In the genomic region with DNA sequence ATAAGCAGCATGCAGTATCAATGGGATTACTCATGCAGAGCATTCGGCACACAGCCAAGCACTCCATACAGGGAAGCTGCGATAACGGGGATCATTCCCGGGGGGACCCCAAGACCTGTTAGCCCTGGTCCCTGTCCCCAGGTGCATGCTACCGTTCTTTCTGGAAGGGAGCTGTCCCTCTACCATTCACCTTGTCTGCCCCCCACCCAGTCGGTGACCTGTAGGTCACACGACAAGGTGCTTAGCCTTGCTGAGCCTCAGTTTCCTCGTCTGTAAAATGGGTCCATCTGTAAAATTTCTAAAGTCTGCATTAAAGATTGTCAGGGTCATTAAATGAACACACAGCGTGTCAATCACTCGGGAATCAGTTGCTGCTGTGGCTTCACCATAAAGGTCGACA, we compare ENCODE assay signal across 39 cellular contexts. TPM values are rescaled to one million over a fixed set of nuclear protein-coding genes. Genes with fewer than 3 reads are reported as not detected.
"Had no signal": no experiment of that assay in that cellular context is flagged by ENCODE, and none has a peak within 500 bp of the region (broad histone marks: within the 10 kb centered on the region; RNA-seq: fewer than 3 reads in every experiment).

No MANE protein-coding gene starts in this region.

- H3K4me1 Mint-ChIP-seq: neural crest cell had no signal

- H3K4me3 Mint-ChIP-seq: activated CD4-positive, alpha-beta memory T cell treated with anti-CD3 and anti-CD28 coated beads for 36 hours; activated CD4-positive, alpha-beta T cell treated with anti-CD3 and anti-CD28 coated beads, Interleukin-2, amount 10 ng/mL, durations not matched to agents 24 days and 14 days; activated naive CD8-positive, alpha-beta T cell treated with anti-CD3 and anti-CD28 coated beads, Interleukin-2, amount 50 U/mL, for 24 hours; activated T-helper 1 cell treated with anti-CD3 and anti-CD28 coated beads, Interleukin-12 subunit alpha, Interleukin-12 subunit beta, Interleukin-2, Interleukin-4 antibody, amounts not matched to agents 30 ng/mL and 10 ng/mL and 1 ng/mL, durations not matched to agents 14 hours and 24 hours and 36 hours; immature natural killer cell; memory B cell; naive thymus-derived CD8-positive, alpha-beta T cell; neural crest cell; stimulated activated memory B cell treated with anti-CD40 and anti-IgM and Interleukin-4, amounts not matched to agents 10 μg/mL and 1 μg/mL and 100 μg/mL, for 72 hours; T-helper 17 cell had no signal

- H3K4me1 ChIP-seq: breast epithelium, gastroesophageal sphincter, pancreas, prostate gland, testis, transverse colon had no signal

- H3K27ac ChIP-seq: breast epithelium, gastroesophageal sphincter, heart left ventricle, pancreas, prostate gland, testis, transverse colon, WERI-Rb-1 had no signal

- H3K9me3 ChIP-seq: breast epithelium, gastroesophageal sphincter, heart left ventricle, pancreas, prostate gland, testis, transverse colon had no signal

- H3K4me3 ChIP-seq: breast epithelium, gastroesophageal sphincter, heart left ventricle, pancreas, prostate gland, smooth muscle cell, testis, transverse colon had no signal

- H3K9me3 Mint-ChIP-seq: activated CD4-positive, alpha-beta memory T cell treated with anti-CD3 and anti-CD28 coated beads for 36 hours; activated CD4-positive, alpha-beta T cell treated with anti-CD3 and anti-CD28 coated beads, Interleukin-2, amount 10 ng/mL, durations not matched to agents 24 days and 14 days; activated naive CD8-positive, alpha-beta T cell treated with anti-CD3 and anti-CD28 coated beads, Interleukin-2, amount 50 U/mL, for 24 hours; activated T-helper 1 cell treated with anti-CD3 and anti-CD28 coated beads, Interleukin-12 subunit alpha, Interleukin-12 subunit beta, Interleukin-2, Interleukin-4 antibody, amounts not matched to agents 30 ng/mL and 10 ng/mL and 1 ng/mL, durations not matched to agents 14 hours and 24 hours and 36 hours; immature natural killer cell; memory B cell; neural crest cell; stimulated activated memory B cell treated with anti-CD40 and anti-IgM and Interleukin-4, amounts not matched to agents 10 μg/mL and 1 μg/mL and 100 μg/mL, for 72 hours had no signal

- DNase-seq: activated CD4-positive, alpha-beta memory T cell treated with anti-CD3 and anti-CD28 coated beads for 36 hours; activated CD4-positive, alpha-beta T cell treated with anti-CD3 and anti-CD28 coated beads, Interleukin-2, amount 10 ng/mL, durations not matched to agents 24 days and 14 days; activated CD4-positive, CD25-positive, alpha-beta regulatory T cell treated with anti-CD3 and anti-CD28 coated beads, Interleukin-2, amount 50 U/mL, for 72 hours; activated CD8-positive, alpha-beta memory T cell treated with anti-CD3 and anti-CD28 coated beads, Interleukin-2, amount 50 U/mL, for 4 hours; activated gamma-delta T cell; activated naive CD4-positive, alpha-beta T cell treated with anti-CD3 and anti-CD28 coated beads, Interleukin-2, amount 50 U/mL, for 16 hours; activated naive CD8-positive, alpha-beta T cell treated with anti-CD3 and anti-CD28 coated beads, Interleukin-2, amount 50 U/mL, for 24 hours; activated T-cell treated with anti-CD3 and anti-CD28 coated beads, Interleukin-2, amount 50 U/mL, for 1 hour; amygdala; central memory CD4-positive, alpha-beta T cell; dermis blood vessel endothelial cell; effector memory CD4-positive, alpha-beta T cell; erythroblast; heart left ventricle; hypothalamus; immature natural killer cell; kidney; naive thymus-derived CD8-positive, alpha-beta T cell; nucleus accumbens; pancreas; retina; stimulated activated CD4-positive, alpha-beta T cell treated with anti-CD3 and anti-CD28 coated beads, Interleukin-1b, Interleukin-23, amount 100 ng/mL, for 48 hours; stimulated activated CD4-positive, alpha-beta T cell treated with anti-CD3 and anti-CD28 coated beads, Interleukin-4, amount 100 ng/mL, for 4 hours; stimulated activated CD8-positive, alpha-beta memory T cell treated with anti-CD3 and anti-CD28 coated beads, Interleukin-4, amount 100 ng/mL, for 48 hours; SW 1271; T-helper 17 cell; T1000; testis; transverse colon; WERI-Rb-1 had no signal

- H3K36me3 Mint-ChIP-seq: activated CD4-positive, alpha-beta memory T cell treated with anti-CD3 and anti-CD28 coated beads for 36 hours; immature natural killer cell; memory B cell; naive thymus-derived CD8-positive, alpha-beta T cell; stimulated activated memory B cell treated with anti-CD40 and anti-IgM and Interleukin-4, amounts not matched to agents 10 μg/mL and 1 μg/mL and 100 μg/mL, for 72 hours had no signal

- ATAC-seq: activated naive CD8-positive, alpha-beta T cell treated with anti-CD3 and anti-CD28 coated beads, Interleukin-2, amount 50 U/mL, for 24 hours; gastroesophageal sphincter; heart left ventricle; naive thymus-derived CD8-positive, alpha-beta T cell; pancreas; stimulated activated memory B cell treated with anti-CD40 and anti-IgM and Interleukin-4, amounts not matched to agents 10 μg/mL and 1 μg/mL and 100 μg/mL, for 72 hours; T-helper 17 cell had no signal

- H3K27ac Mint-ChIP-seq: activated CD4-positive, alpha-beta memory T cell treated with anti-CD3 and anti-CD28 coated beads for 36 hours; activated CD4-positive, alpha-beta T cell treated with anti-CD3 and anti-CD28 coated beads, Interleukin-2, amount 10 ng/mL, durations not matched to agents 24 days and 14 days; activated naive CD8-positive, alpha-beta T cell treated with anti-CD3 and anti-CD28 coated beads, Interleukin-2, amount 50 U/mL, for 24 hours; activated T-helper 1 cell treated with anti-CD3 and anti-CD28 coated beads, Interleukin-12 subunit alpha, Interleukin-12 subunit beta, Interleukin-2, Interleukin-4 antibody, amounts not matched to agents 30 ng/mL and 10 ng/mL and 1 ng/mL, durations not matched to agents 14 hours and 24 hours and 36 hours; memory B cell; stimulated activated memory B cell treated with anti-CD40 and anti-IgM and Interleukin-4, amounts not matched to agents 10 μg/mL and 1 μg/mL and 100 μg/mL, for 72 hours; T-helper 17 cell had no signal

- H3K36me3 ChIP-seq: breast epithelium, gastroesophageal sphincter, heart left ventricle, pancreas, prostate gland, transverse colon, WERI-Rb-1 had no signal

- H3K27me3 ChIP-seq: testis had no signal

- H3K4me2 ChIP-seq: smooth muscle cell had no signal

RNA-seq across cellular contexts. Expression of gene ACP7, which starts 6.8 kb away (rescaled TPM):
- total RNA-seq: activated CD4-positive, alpha-beta T cell treated with anti-CD3 and anti-CD28 coated beads, Interleukin-2, amount 10 ng/mL, durations not matched to agents 24 days and 14 days; activated CD8-positive, alpha-beta memory T cell treated with anti-CD3 and anti-CD28 coated beads for 36 hours; activated T-helper 1 cell treated with anti-CD3 and anti-CD28 coated beads, Interleukin-12 subunit alpha, Interleukin-12 subunit beta, Interleukin-2, Interleukin-4 antibody, amounts not matched to agents 30 ng/mL and 10 ng/mL and 1 ng/mL, durations not matched to agents 14 hours and 24 hours and 36 hours; breast epithelium; dermis blood vessel endothelial cell; heart left ventricle; kidney; naive thymus-derived CD8-positive, alpha-beta T cell; neural crest cell; T-helper 17 cell; testis; transverse colon had no signal

RNA-seq across cellular contexts. Expression of gene FBXO27, which starts 45.0 kb away (rescaled TPM):
- total RNA-seq: naive thymus-derived CD8-positive, alpha-beta T cell had no signal
